21 cellular contexts compared by ENCODE assay signal in genomic region chr7:159094919-159095915, GRCh38. TPM values are rescaled to one million over a fixed set of nuclear protein-coding genes. Genes with fewer than 3 reads are reported as not detected.
DNase-seq lines count a peak whose midpoint lies in the region; TF ChIP-seq lines count a peak whose summit lies in the region.
"Had no signal": no experiment of that assay in that cellular context is flagged by ENCODE, and none has a peak within 500 bp of the region (broad histone marks: within the 10 kb centered on the region; RNA-seq: fewer than 3 reads in every experiment).

No MANE protein-coding gene starts in this region.

- peak overlapping the region in 4 of 10 experiments; percentile 13 to 44 (median 30); a peak in 4 of 20 replicates for H3K4me3 ChIP-seq in BLaER1 treated with 17β-estradiol and CSF1 and Interleukin-3, amounts not matched to agents 10 nM and 100 nM
- H3K4me3 ChIP-seq in Peyer's patch (no peak overlapping the region), right atrium auricular region (peak overlapping the region; percentile 31 to 35), stomach (no peak overlapping the region), hepatocyte (no peak overlapping the region)
- H3K4me3 ChIP-seq: breast epithelium, skin epidermis, thyroid gland had no signal

- H4K20me1 ChIP-seq in BLaER1 treated with 17β-estradiol and CSF1 and Interleukin-3, amounts not matched to agents 10 nM and 100 nM, result no peaks in the 10 kb centered on the region; a peak in 2 of 22 replicates
- no peaks in the 10 kb centered on the region for H4K20me1 ChIP-seq in hepatocyte (ENCODE audit: insufficient read depth, poor library complexity, severe bottlenecking)

- DNase-seq in Peyer's patch (peak in 2 of 3 donors; percentile 16 to 21), right atrium auricular region (ENCODE audit: low spot score) (peak; percentile 43), stomach (peak; percentile 13), epidermal melanocyte (ENCODE audit: insufficient read length, low spot score) (no peak), hepatocyte (ENCODE audit: low spot score) (no peak), AG08396 (ENCODE audit: low spot score) (no peak)
- DNase-seq: activated T-cell treated with anti-CD3 and anti-CD28 coated beads, Interleukin-2, amount 50 U/mL, for 72 hours; amniotic stem cell; C1 segment of cervical spinal cord; DMS79; effector CD4-positive, alpha-beta T cell; erythroblast; GF-D8; NCI-H1105; NCI-H2029; stimulated activated naive CD8-positive, alpha-beta T cell treated with anti-CD3 and anti-CD28 coated beads, Interleukin-15, Interleukin-2, amounts not matched to agents 100 U/mL and 50 U/mL, for 24 hours; thyroid gland had no signal

- no peaks in the 10 kb centered on the region for H3K36me3 ChIP-seq in BLaER1 treated with 17β-estradiol and CSF1 and Interleukin-3, amounts not matched to agents 10 nM and 100 nM
- H3K36me3 ChIP-seq in Peyer's patch (no peaks in the 10 kb centered on the region), right atrium auricular region (no peaks in the 10 kb centered on the region), stomach (no peaks in the 10 kb centered on the region), hepatocyte (replicated peaks; ENCODE audit: insufficient read depth, low read depth) (no peaks in the 10 kb centered on the region)
- H3K36me3 ChIP-seq: breast epithelium, thyroid gland had no signal

- H3K4me2 ChIP-seq in BLaER1 treated with 17β-estradiol and CSF1 and Interleukin-3, amounts not matched to agents 10 nM and 100 nM, result peak overlapping the region; percentile 77 to 99 (median 95); a peak in 21 of 22 replicates
- no peak overlapping the region for H3K4me2 ChIP-seq in hepatocyte

- H3K27ac ChIP-seq in BLaER1 treated with 17β-estradiol and CSF1 and Interleukin-3, amounts not matched to agents 10 nM and 100 nM, result peak overlapping the region in 7 of 11 experiments; percentile 78 to 93 (median 85); a peak in 15 of 22 replicates
- H3K27ac ChIP-seq in Peyer's patch (no peak overlapping the region), right atrium auricular region (peak overlapping the region; percentile 89 to 96), stomach (peak overlapping the region in 2 of 5 donors; percentile 83 to 90), hepatocyte (no peak overlapping the region)
- H3K27ac ChIP-seq: breast epithelium, thyroid gland had no signal

- H3K9me3 ChIP-seq in BLaER1 treated with 17β-estradiol and CSF1 and Interleukin-3, amounts not matched to agents 10 nM and 100 nM (replicated peaks in 1 of 11), result peaks cover 0 to under 1% (median 0%) of the 10 kb centered on the region in 11 experiments; a peak in 2 of 22 replicates
- H3K9me3 ChIP-seq in Peyer's patch (no peaks in the 10 kb centered on the region), right atrium auricular region (no peaks in the 10 kb centered on the region), stomach (no peaks in the 10 kb centered on the region), hepatocyte (ENCODE audit: low read depth) (no peaks in the 10 kb centered on the region)
- H3K9me3 ChIP-seq: breast epithelium, thyroid gland had no signal

- TF ChIP-seq EP300 in stomach (IDR thresholded peaks at IDR 0.05), result no peak

- 66 to 77% (median 71%) methylated on average over 17 of the region's 17 CpGs for WGBS in stomach, 5 donors
- 86% methylated on average over 17 of the region's 17 CpGs for WGBS in hepatocyte (ENCODE audit: low lambda C conversion rate, missing lambda C conversion rate)

- intact Hi-C loops in stomach (cut with DNase I; ENCODE audit: low total_unique reads), result no loop called here

- peaks cover 0 to 51% (median 0%) of the 10 kb centered on the region in 11 experiments; a peak in 5 of 22 replicates for H3K27me3 ChIP-seq in BLaER1 treated with 17β-estradiol and CSF1 and Interleukin-3, amounts not matched to agents 10 nM and 100 nM
- H3K27me3 ChIP-seq in Peyer's patch, result no peaks in the 10 kb centered on the region
- H3K27me3 ChIP-seq in right atrium auricular region, result no peaks in the 10 kb centered on the region
- no peaks in the 10 kb centered on the region for H3K27me3 ChIP-seq in stomach
- H3K27me3 ChIP-seq in hepatocyte, result no peaks in the 10 kb centered on the region
- H3K27me3 ChIP-seq: breast epithelium, thyroid gland had no signal

- H3K9me2 ChIP-seq in hepatocyte (replicated peaks; ENCODE audit: insufficient read depth), result no peaks in the 10 kb centered on the region

- H2AFZ ChIP-seq in hepatocyte, result no peak overlapping the region

- peaks cover 52 to 93% (median 90%) of the 10 kb centered on the region in 10 experiments for H3K4me1 ChIP-seq in BLaER1 treated with 17β-estradiol and CSF1 and Interleukin-3, amounts not matched to agents 10 nM and 100 nM
- H3K4me1 ChIP-seq in Peyer's patch (peaks cover 0 to 10% (median 0%) of the 10 kb centered on the region in 4 donors), right atrium auricular region (peaks cover 0 to 65% of the 10 kb centered on the region in 2 donors), stomach (peaks cover 0 to 45% (median 26%) of the 10 kb centered on the region in 4 donors), hepatocyte (ENCODE audit: insufficient read depth) (no peaks in the 10 kb centered on the region)
- H3K4me1 ChIP-seq: thyroid gland had no signal

- no peaks in the 10 kb centered on the region for H3K79me2 ChIP-seq in hepatocyte

- TF ChIP-seq CTCF in Peyer's patch (IDR thresholded peaks at IDR 0.05) (no peak), right atrium auricular region (IDR thresholded peaks at IDR 0.05) (no peak), stomach (IDR thresholded peaks at IDR 0.05) (no peak), hepatocyte (IDR thresholded peaks at IDR 0.05; ENCODE audit: poor library complexity) (no peak)

- H3K9ac ChIP-seq in BLaER1 treated with 17β-estradiol and CSF1 and Interleukin-3, amounts not matched to agents 10 nM and 100 nM, result peak overlapping the region in 8 of 11 experiments; percentile 14 to 80 (median 60); a peak in 13 of 22 replicates

- TF ChIP-seq POLR2A in Peyer's patch (IDR thresholded peaks at IDR 0.05) (no peak), stomach (IDR thresholded peaks at IDR 0.05) (no peak)

RNA-seq across cellular contexts. Expression of gene VIPR2, which starts 49.5 kb away (rescaled TPM):
- total RNA-seq in Peyer's patch (1 to 10 TPM in 3 of 4 donors, under 1 TPM in 1; 0.53 to 2.5 (median 1.8) TPM), right atrium auricular region (10 to 100 TPM in 1 of 2 donors, 1 to 10 TPM in 1; 3.8 to 13.4 TPM), stomach (10 to 100 TPM in 3 of 5 donors, 1 to 10 TPM in 2; 1.2 to 25.4 (median 11.7) TPM), hepatocyte (2.8 and 3.4 TPM in 2 replicates)
- polyA plus RNA-seq in stomach (1 to 10 TPM; 1.6 to 5.7 (median 1.7) TPM), hepatocyte (2.7 and 4.5 TPM in 2 replicates)
- total RNA-seq: HT-29 had no signal

Comparison
In these comparisons a context has a peak if more than half of its experiments do, and no peak if none do; other contexts are left out.
1. H3K27ac ChIP-seq: peak in BLaER1 treated with 17β-estradiol and CSF1 and Interleukin-3, amounts not matched to agents 10 nM and 100 nM (7 of 11) and right atrium auricular region (2 of 2); none in Peyer's patch (0 of 4) and hepatocyte (single experiment).
2. H3K4me3 ChIP-seq: peak in right atrium auricular region (2 of 2); none in Peyer's patch (0 of 4), stomach (0 of 4) and hepatocyte (single experiment).
3. DNase-seq: peak in Peyer's patch (2 of 3), right atrium auricular region (single experiment) and stomach (single experiment); none in epidermal melanocyte (single experiment), hepatocyte (single experiment) and AG08396 (single experiment).